In the genomic region with DNA sequence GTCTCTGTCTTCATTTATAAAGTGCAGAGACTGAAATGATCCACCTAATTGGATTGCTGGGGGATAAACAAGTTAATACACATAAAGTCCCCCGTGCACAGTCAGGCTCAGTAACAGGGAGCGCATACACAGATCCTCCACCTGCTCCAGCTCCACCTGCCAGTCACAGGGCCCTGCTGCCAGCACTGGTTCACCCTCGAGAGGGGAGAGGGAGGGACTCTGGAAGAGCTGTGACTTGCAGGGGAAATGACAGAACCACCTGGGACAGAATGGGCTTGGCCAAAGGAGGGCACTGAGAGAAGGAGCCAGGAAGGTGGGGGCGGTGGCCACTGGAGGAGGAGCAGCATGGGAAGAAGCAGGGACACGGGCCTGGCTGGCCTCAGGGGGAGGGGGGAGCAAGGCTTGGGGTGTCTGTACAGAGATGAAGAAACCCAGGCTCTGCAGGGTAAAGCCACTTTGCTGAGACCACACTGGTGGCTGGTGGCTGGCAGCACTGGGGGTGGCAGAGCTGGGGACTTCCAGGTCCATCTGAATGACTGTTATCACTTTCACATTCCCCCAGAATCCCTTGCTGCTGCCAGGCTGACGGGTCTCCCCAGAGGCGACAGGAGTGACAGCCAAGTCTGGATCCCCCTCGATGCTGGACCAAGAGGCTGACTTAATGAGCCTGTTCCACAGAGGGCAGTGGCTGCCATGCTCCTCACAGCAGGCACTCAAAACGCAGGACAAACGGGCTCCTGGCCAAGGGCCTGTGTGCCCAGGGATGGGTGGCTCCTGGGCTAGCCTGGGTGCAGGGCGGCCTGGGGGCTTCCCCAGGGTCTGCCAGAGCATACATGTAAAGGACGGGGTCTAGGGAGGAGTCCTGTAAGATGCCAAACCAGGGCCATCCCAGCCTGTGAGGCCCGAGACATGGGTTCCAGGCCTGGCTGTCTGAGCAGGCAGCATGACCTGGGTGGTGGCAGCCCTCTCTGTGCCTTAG, we compare ENCODE assay signal across 1 cellular context.
TF ChIP-seq lines count a peak whose summit lies in the region.

No MANE protein-coding gene starts in this region.

TF ChIP-seq in HEK293, 187 proteins besides CTCF, POLR2A, EP300 and RAD21 (continued from another document and continues in another):
- TF ChIP-seq AEBP2 (tag by site-specific recombination; IDR thresholded peaks at IDR 0.05; ENCODE audit: borderline replicate concordance) (no peak), KLF10 (tag by site-specific recombination; IDR thresholded peaks at IDR 0.05) (no peak), YY2 (tag by site-specific recombination; IDR thresholded peaks at IDR 0.05) (no peak), ZNF514 (tag by site-specific recombination; IDR thresholded peaks at IDR 0.05) (no peak), ZNF324 (tag by site-specific recombination; IDR thresholded peaks at IDR 0.05) (no peak), ZNF704 (tag by site-specific recombination; IDR thresholded peaks at IDR 0.05) (no peak), KLF8 (tag by site-specific recombination; IDR thresholded peaks at IDR 0.05) (no peak), ZNF561 (tag by site-specific recombination; IDR thresholded peaks at IDR 0.05; ENCODE audit: borderline replicate concordance) (no peak), ZNF747 (tag by site-specific recombination; IDR thresholded peaks at IDR 0.05) (no peak), ZNF571 (tag by site-specific recombination; IDR thresholded peaks at IDR 0.05) (no peak), ZNF510 (tag by site-specific recombination; IDR thresholded peaks at IDR 0.05; ENCODE audit: insufficient replicate concordance) (no peak), MZF1 (tag by site-specific recombination; IDR thresholded peaks at IDR 0.05; ENCODE audit: borderline replicate concordance) (no peak), ZNF239 (tag by site-specific recombination; IDR thresholded peaks at IDR 0.05) (no peak), ZFHX2 (tag by site-specific recombination; conservative IDR thresholded peaks at IDR 0.05) (peak; percentile 47; the same call in 1 of the 2 replicates), ZNF292 (tag by site-specific recombination; IDR thresholded peaks at IDR 0.05; ENCODE audit: borderline replicate concordance, low read depth) (no peak), ZNF830 (tag by site-specific recombination; IDR thresholded peaks at IDR 0.05; ENCODE audit: low read depth) (no peak), ZNF280C (tag by site-specific recombination; IDR thresholded peaks at IDR 0.05) (no peak), ZNF37A (tag by site-specific recombination; IDR thresholded peaks at IDR 0.05) (no peak), SETDB1 (IDR thresholded peaks at IDR 0.05; ENCODE audit: insufficient read length, low read length) (no peak), PRDM4 (tag by site-specific recombination; IDR thresholded peaks at IDR 0.05) (no peak), ZNF354C (tag by site-specific recombination; IDR thresholded peaks at IDR 0.05; ENCODE audit: borderline replicate concordance, low read depth) (no peak), ZNF202 (tag by site-specific recombination; IDR thresholded peaks at IDR 0.05; ENCODE audit: borderline replicate concordance) (no peak), KLF1 (tag by site-specific recombination; IDR thresholded peaks at IDR 0.05) (no peak), ZNF555 (tag by site-specific recombination; conservative IDR thresholded peaks at IDR 0.05) (no peak), ZNF433 (tag by site-specific recombination; IDR thresholded peaks at IDR 0.05; ENCODE audit: low read depth) (no peak), ZNF707 (tag by site-specific recombination; IDR thresholded peaks at IDR 0.05) (no peak), ZNF548 (tag by site-specific recombination; IDR thresholded peaks at IDR 0.05) (no peak), GLIS1 (tag by site-specific recombination; IDR thresholded peaks at IDR 0.05) (peak; percentile 41; the same call in 1 of the 2 replicates), ZNF19 (tag by site-specific recombination; IDR thresholded peaks at IDR 0.05; ENCODE audit: low read depth) (no peak)
- TF ChIP-seq, protein P1, sequence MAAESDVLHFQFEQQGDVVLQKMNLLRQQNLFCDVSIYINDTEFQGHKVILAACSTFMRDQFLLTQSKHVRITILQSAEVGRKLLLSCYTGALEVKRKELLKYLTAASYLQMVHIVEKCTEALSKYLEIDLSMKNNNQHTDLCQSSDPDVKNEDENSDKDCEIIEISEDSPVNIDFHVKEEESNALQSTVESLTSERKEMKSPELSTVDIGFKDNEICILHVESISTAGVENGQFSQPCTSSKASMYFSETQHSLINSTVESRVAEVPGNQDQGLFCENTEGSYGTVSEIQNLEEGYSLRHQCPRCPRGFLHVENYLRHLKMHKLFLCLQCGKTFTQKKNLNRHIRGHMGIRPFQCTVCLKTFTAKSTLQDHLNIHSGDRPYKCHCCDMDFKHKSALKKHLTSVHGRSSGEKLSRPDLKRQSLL (tag by site-specific recombination; IDR thresholded peaks at IDR 0.05), result no peak
- TF ChIP-seq, protein P2, sequence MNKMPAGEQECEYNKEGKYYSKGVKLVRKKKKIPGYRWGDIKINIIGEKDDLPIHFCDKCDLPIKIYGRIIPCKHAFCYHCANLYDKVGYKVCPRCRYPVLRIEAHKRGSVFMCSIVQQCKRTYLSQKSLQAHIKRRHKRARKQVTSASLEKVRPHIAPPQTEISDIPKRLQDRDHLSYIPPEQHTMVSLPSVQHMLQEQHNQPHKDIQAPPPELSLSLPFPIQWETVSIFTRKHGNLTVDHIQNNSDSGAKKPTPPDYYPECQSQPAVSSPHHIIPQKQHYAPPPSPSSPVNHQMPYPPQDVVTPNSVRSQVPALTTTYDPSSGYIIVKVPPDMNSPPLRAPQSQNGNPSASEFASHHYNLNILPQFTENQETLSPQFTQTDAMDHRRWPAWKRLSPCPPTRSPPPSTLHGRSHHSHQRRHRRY (tag by site-specific recombination; IDR thresholded peaks at IDR 0.05), result no peak
- TF ChIP-seq, protein P3, sequence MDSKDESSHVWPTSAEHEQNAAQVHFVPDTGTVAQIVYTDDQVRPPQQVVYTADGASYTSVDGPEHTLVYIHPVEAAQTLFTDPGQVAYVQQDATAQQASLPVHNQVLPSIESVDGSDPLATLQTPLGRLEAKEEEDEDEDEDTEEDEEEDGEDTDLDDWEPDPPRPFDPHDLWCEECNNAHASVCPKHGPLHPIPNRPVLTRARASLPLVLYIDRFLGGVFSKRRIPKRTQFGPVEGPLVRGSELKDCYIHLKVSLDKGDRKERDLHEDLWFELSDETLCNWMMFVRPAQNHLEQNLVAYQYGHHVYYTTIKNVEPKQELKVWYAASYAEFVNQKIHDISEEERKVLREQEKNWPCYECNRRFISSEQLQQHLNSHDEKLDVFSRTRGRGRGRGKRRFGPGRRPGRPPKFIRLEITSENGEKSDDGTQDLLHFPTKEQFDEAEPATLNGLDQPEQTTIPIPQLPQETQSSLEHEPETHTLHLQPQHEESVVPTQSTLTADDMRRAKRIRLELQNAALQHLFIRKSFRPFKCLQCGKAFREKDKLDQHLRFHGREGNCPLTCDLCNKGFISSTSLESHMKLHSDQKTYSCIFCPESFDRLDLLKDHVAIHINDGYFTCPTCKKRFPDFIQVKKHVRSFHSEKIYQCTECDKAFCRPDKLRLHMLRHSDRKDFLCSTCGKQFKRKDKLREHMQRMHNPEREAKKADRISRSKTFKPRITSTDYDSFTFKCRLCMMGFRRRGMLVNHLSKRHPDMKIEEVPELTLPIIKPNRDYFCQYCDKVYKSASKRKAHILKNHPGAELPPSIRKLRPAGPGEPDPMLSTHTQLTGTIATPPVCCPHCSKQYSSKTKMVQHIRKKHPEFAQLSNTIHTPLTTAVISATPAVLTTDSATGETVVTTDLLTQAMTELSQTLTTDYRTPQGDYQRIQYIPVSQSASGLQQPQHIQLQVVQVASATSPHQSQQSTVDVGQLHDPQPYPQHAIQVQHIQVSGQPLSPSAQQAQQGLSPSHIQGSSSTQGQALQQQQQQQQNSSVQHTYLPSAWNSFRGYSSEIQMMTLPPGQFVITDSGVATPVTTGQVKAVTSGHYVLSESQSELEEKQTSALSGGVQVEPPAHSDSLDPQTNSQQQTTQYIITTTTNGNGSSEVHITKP (tag by site-specific recombination; IDR thresholded peaks at IDR 0.05), result peak; percentile 56; the same call in 1 of the 2 replicates
- TF ChIP-seq, protein P4, sequence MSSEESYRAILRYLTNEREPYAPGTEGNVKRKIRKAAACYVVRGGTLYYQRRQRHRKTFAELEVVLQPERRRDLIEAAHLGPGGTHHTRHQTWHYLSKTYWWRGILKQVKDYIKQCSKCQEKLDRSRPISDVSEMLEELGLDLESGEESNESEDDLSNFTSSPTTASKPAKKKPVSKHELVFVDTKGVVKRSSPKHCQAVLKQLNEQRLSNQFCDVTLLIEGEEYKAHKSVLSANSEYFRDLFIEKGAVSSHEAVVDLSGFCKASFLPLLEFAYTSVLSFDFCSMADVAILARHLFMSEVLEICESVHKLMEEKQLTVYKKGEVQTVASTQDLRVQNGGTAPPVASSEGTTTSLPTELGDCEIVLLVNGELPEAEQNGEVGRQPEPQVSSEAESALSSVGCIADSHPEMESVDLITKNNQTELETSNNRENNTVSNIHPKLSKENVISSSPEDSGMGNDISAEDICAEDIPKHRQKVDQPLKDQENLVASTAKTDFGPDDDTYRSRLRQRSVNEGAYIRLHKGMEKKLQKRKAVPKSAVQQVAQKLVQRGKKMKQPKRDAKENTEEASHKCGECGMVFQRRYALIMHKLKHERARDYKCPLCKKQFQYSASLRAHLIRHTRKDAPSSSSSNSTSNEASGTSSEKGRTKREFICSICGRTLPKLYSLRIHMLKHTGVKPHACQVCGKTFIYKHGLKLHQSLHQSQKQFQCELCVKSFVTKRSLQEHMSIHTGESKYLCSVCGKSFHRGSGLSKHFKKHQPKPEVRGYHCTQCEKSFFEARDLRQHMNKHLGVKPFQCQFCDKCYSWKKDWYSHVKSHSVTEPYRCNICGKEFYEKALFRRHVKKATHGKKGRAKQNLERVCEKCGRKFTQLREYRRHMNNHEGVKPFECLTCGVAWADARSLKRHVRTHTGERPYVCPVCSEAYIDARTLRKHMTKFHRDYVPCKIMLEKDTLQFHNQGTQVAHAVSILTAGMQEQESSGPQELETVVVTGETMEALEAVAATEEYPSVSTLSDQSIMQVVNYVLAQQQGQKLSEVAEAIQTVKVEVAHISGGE (tag by site-specific recombination; conservative IDR thresholded peaks at IDR 0.05; ENCODE audit: low read depth), result no peak
- TF ChIP-seq, protein P5, sequence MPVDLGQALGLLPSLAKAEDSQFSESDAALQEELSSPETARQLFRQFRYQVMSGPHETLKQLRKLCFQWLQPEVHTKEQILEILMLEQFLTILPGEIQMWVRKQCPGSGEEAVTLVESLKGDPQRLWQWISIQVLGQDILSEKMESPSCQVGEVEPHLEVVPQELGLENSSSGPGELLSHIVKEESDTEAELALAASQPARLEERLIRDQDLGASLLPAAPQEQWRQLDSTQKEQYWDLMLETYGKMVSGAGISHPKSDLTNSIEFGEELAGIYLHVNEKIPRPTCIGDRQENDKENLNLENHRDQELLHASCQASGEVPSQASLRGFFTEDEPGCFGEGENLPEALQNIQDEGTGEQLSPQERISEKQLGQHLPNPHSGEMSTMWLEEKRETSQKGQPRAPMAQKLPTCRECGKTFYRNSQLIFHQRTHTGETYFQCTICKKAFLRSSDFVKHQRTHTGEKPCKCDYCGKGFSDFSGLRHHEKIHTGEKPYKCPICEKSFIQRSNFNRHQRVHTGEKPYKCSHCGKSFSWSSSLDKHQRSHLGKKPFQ (tag by site-specific recombination; IDR thresholded peaks at IDR 0.05), result no peak
